ENCODE assay signal across 8 cellular contexts in the genomic region with DNA sequence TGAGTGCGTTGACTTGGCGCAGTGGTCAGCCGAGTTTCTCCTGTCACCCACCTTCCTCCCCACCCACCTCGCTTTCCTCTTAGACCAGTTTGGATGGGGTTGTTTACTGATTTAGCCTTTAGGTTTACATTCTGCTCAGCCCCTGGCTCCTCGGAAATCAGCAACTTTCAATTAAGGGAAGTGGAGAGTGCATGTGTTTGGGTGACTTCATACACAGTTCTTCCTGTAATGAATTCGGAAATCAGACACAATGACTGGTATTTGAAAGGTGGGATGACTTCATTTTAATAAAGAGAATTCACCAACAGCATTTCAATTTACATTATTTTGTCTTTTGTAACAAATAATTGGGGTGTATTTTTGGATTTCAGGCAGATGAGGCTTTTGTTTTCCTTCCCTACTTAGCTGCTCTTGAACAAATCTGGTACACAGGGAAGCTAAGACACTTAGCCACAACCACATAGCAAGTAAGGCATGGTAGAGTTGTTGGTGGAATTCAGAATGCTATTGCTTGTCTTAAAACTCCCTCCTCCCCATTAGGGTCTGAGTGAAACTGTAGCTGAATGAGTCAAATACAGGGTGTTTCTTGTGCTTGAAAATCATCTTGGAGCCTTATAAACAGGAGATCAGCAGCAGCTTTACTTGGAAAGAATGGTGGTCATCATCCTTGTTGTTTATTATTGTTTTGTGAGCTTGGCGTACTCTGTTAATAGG. TPM values are rescaled to one million over a fixed set of nuclear protein-coding genes. Genes with fewer than 3 reads are reported as not detected.
DNase-seq lines count a peak whose midpoint lies in the region; ATAC-seq and TF ChIP-seq lines count a peak whose summit lies in the region.

No MANE protein-coding gene starts in this region.

- peak overlapping the region; percentile 88 to 96 (median 93) for H3K4me3 Mint-ChIP-seq in CD4-positive, CD25-positive, alpha-beta regulatory T cell

- no peak for TF ChIP-seq POLR2A in Peyer's patch (IDR thresholded peaks at IDR 0.05)

- H3K4me3 ChIP-seq in CD4-positive, CD25-positive, alpha-beta regulatory T cell (ENCODE audit: low read depth, low read length), result peak overlapping the region; percentile 97
- H3K4me3 ChIP-seq in Peyer's patch (peak overlapping the region; percentile 58 to 91 (median 82)), coronary artery (peak overlapping the region; percentile 99), urinary bladder (ENCODE audit: low read depth, low read length) (peak overlapping the region; percentile 80)

- TF ChIP-seq CTCF in Peyer's patch (IDR thresholded peaks at IDR 0.05) (no peak), coronary artery (IDR thresholded peaks at IDR 0.05) (no peak)

- no peaks in the 10 kb centered on the region for H3K36me3 Mint-ChIP-seq in CD4-positive, CD25-positive, alpha-beta regulatory T cell

- H3K27ac ChIP-seq in CD4-positive, CD25-positive, alpha-beta regulatory T cell (ENCODE audit: insufficient read depth, low read length, poor library complexity, severe bottlenecking), result peak overlapping the region; percentile 94
- H3K27ac ChIP-seq in Peyer's patch (peak overlapping the region; percentile 92 to 98 (median 92)), coronary artery (peak overlapping the region; percentile 92 to 99), urinary bladder (ENCODE audit: low read depth) (peak overlapping the region; percentile 95)

- H3K4me1 ChIP-seq in CD4-positive, CD25-positive, alpha-beta regulatory T cell (ENCODE audit: control insufficient read depth, insufficient read depth, low read length, poor library complexity, severe bottlenecking), result peaks cover 24% of the 10 kb centered on the region
- H3K4me1 ChIP-seq in Peyer's patch (peaks cover 0 to 21% (median 5%) of the 10 kb centered on the region in 4 donors), urinary bladder (ENCODE audit: insufficient read depth) (no peaks in the 10 kb centered on the region)

- no peaks in the 10 kb centered on the region for H3K9me3 Mint-ChIP-seq in CD4-positive, CD25-positive, alpha-beta regulatory T cell

- H3K27me3 Mint-ChIP-seq in CD4-positive, CD25-positive, alpha-beta regulatory T cell, result no peaks in the 10 kb centered on the region

- 9% methylated on average over 7 of the region's 7 CpGs for WGBS in urinary bladder

- no peaks in the 10 kb centered on the region for H3K27me3 ChIP-seq in CD4-positive, CD25-positive, alpha-beta regulatory T cell (ENCODE audit: control insufficient read depth, insufficient read depth, low read length)
- H3K27me3 ChIP-seq in Peyer's patch, result no peaks in the 10 kb centered on the region

- H3K27ac Mint-ChIP-seq in CD4-positive, CD25-positive, alpha-beta regulatory T cell, result peak overlapping the region; percentile 92 to 98 (median 95)

- peak in 2 of 3 donors; percentile 29 to 47 for DNase-seq in CD4-positive, CD25-positive, alpha-beta regulatory T cell
- DNase-seq in Peyer's patch, result no peak
- DNase-seq in coronary artery (ENCODE audit: low spot score), result no peak
- DNase-seq in lung microvascular endothelial cell (ENCODE audit: low read depth in 2 of 2), result peak; percentile 72 to 75
- no peak for DNase-seq in activated CD8-positive, alpha-beta memory T cell treated with anti-CD3 and anti-CD28 coated beads, Interleukin-2, amount 50 U/mL, for 4 hours
- no peak for DNase-seq in SHP77 treated with DMSO at 0.1 percent for 48 hours (lab: John Stamatoyannopoulos, UW)

- H3K4me1 Mint-ChIP-seq in CD4-positive, CD25-positive, alpha-beta regulatory T cell, result peaks cover 12 to 48% (median 29%) of the 10 kb centered on the region in 4 donors

- no peaks in the 10 kb centered on the region for H3K36me3 ChIP-seq in CD4-positive, CD25-positive, alpha-beta regulatory T cell (ENCODE audit: control insufficient read depth, insufficient read depth, low read length)
- no peaks in the 10 kb centered on the region for H3K36me3 ChIP-seq in Peyer's patch
- H3K36me3 ChIP-seq in urinary bladder (ENCODE audit: insufficient read depth), result no peaks in the 10 kb centered on the region

- H3K9me3 ChIP-seq in CD4-positive, CD25-positive, alpha-beta regulatory T cell (ENCODE audit: control insufficient read depth in 2 of 2, low read length in 2 of 2), result no peaks in the 10 kb centered on the region
- no peaks in the 10 kb centered on the region for H3K9me3 ChIP-seq in Peyer's patch

- ATAC-seq in CD4-positive, CD25-positive, alpha-beta regulatory T cell (ENCODE audit: low read depth in 2 of 2), result no peak
- peak; percentile 10 for ATAC-seq in GM21737 (IDR thresholded peaks at IDR 0.05; ENCODE audit: unreplicated experiment)

RNA-seq across cellular contexts. Expression of gene STX12, which starts 0.9 kb away (rescaled TPM):
- 26.8 TPM for total RNA-seq in CD4-positive, CD25-positive, alpha-beta regulatory T cell
- 10 to 100 TPM; 10.2 to 13.8 (median 12.3) TPM for polyA plus RNA-seq in CD4-positive, CD25-positive, alpha-beta regulatory T cell
- total RNA-seq in Peyer's patch, result 10 to 100 TPM; 57.8 to 63.7 (median 59.9) TPM
- 56.9 and 78.2 TPM in 2 replicates for total RNA-seq in lung microvascular endothelial cell
- 81.6 TPM for total RNA-seq in urinary bladder
- 38.4 TPM for polyA plus RNA-seq in urinary bladder

RNA-seq across cellular contexts. Expression of gene FAM76A, which starts 48.1 kb away (rescaled TPM):
- total RNA-seq in CD4-positive, CD25-positive, alpha-beta regulatory T cell, result 18.7 TPM
- polyA plus RNA-seq in CD4-positive, CD25-positive, alpha-beta regulatory T cell, result 10 to 100 TPM in 2 of 4 donors, 1 to 10 TPM in 2; 6.9 to 15.5 (median 9.3) TPM
- total RNA-seq in Peyer's patch (10 to 100 TPM in 2 of 4 donors, 1 to 10 TPM in 2; 9.3 to 62.7 (median 12.8) TPM), lung microvascular endothelial cell (5.4 and 9.1 TPM in 2 replicates), urinary bladder (18.2 TPM)
- polyA plus RNA-seq in urinary bladder, result 8.1 TPM

RNA-seq across cellular contexts. Expression of gene PPP1R8, which starts 56.7 kb away (rescaled TPM):
- total RNA-seq in CD4-positive, CD25-positive, alpha-beta regulatory T cell, result 23.3 TPM
- polyA plus RNA-seq in CD4-positive, CD25-positive, alpha-beta regulatory T cell, result 10 to 100 TPM; 40.9 to 45.5 (median 42.3) TPM
- total RNA-seq in Peyer's patch, result 10 to 100 TPM; 19.1 to 82.5 (median 27.0) TPM
- total RNA-seq in lung microvascular endothelial cell, result 47.7 and 56.5 TPM in 2 replicates
- 36.0 TPM for total RNA-seq in urinary bladder
- polyA plus RNA-seq in urinary bladder, result 46.3 TPM

Comparison
In these comparisons a context has a peak if more than half of its experiments do, and no peak if none do; other contexts are left out.
1. DNase-seq: peak in CD4-positive, CD25-positive, alpha-beta regulatory T cell (2 of 3) and lung microvascular endothelial cell (2 of 2); none in Peyer's patch (0 of 3), coronary artery (single experiment), activated CD8-positive, alpha-beta memory T cell treated with anti-CD3 and anti-CD28 coated beads, Interleukin-2, amount 50 U/mL, for 4 hours (single experiment) and SHP77 treated with DMSO at 0.1 percent for 48 hours (single experiment).
2. Peak in every context shown above with its lines, with median percentiles within 50 percentile points of each other: H3K27ac ChIP-seq and H3K4me3 ChIP-seq.